In the genomic region with DNA sequence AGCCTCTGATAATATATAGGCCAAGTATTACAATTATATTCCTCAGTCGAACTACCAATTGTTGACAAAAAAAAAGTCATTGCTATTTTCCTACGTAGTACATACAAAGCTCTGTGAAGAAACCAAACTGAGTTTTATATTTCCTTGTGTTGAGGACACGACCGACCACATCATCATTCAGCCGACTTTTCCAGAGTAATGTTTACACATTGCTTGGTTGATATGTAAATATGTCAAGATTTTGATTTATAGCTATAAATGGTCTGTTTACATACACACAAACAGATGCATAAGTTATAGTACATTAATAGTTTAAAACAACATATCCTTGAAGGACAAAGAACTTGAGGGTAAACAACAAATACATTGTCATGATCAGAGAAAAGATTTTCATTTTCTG, we compare ENCODE assay signal across 28 cellular contexts.
"Had no signal": no experiment of that assay in that cellular context is flagged by ENCODE, and none has a peak within 500 bp of the region (broad histone marks: within the 10 kb centered on the region; RNA-seq: fewer than 3 reads in every experiment).

No MANE protein-coding gene starts in this region.

- H3K4me3 ChIP-seq: esophagus squamous epithelium, gastroesophageal sphincter, stomach, thyroid gland, upper lobe of right lung had no signal

- H3K9me3 Mint-ChIP-seq: activated CD4-positive, alpha-beta memory T cell treated with anti-CD3 and anti-CD28 coated beads, Interleukin-2, amount 10 ng/mL, durations not matched to agents 7 days and 5 days; activated CD4-positive, alpha-beta T cell treated with anti-CD3 and anti-CD28 coated beads, Interleukin-2, amount 10 ng/mL, durations not matched to agents 7 days and 5 days; activated naive CD4-positive, alpha-beta T cell treated with anti-CD3 and anti-CD28 coated beads, Interleukin-2, amount 10 ng/mL, durations not matched to agents 7 days and 5 days; activated T-cell treated with anti-CD3 and anti-CD28 coated beads, Interleukin-2, amount 50 U/mL, for 24 hours; immature natural killer cell; naive thymus-derived CD8-positive, alpha-beta T cell; stimulated activated naive B cell treated with anti-CD40 and anti-IgM and Interleukin-4, amounts not matched to agents 10 μg/mL and 1 μg/mL and 100 μg/mL, for 72 hours; WTC11 had no signal

- H3K27me3 ChIP-seq: brain microvascular endothelial cell, esophagus squamous epithelium, gastroesophageal sphincter, stomach, thyroid gland, upper lobe of right lung had no signal

- H3K4me1 Mint-ChIP-seq: activated CD4-positive, alpha-beta memory T cell treated with anti-CD3 and anti-CD28 coated beads, Interleukin-2, amount 10 ng/mL, durations not matched to agents 7 days and 5 days; activated CD4-positive, alpha-beta T cell treated with anti-CD3 and anti-CD28 coated beads, Interleukin-2, amount 10 ng/mL, durations not matched to agents 7 days and 5 days; activated naive CD4-positive, alpha-beta T cell treated with anti-CD3 and anti-CD28 coated beads, Interleukin-2, amount 10 ng/mL, durations not matched to agents 7 days and 5 days; activated naive CD8-positive, alpha-beta T cell treated with anti-CD3 and anti-CD28 coated beads, Interleukin-2, amount 10 ng/mL, durations not matched to agents 7 days and 5 days; immature natural killer cell; naive thymus-derived CD8-positive, alpha-beta T cell; stimulated activated naive B cell treated with anti-CD40 and anti-IgM and Interleukin-4, amounts not matched to agents 10 μg/mL and 1 μg/mL and 100 μg/mL, for 72 hours; WTC11 had no signal

- H3K4me1 ChIP-seq: esophagus squamous epithelium, gastroesophageal sphincter, thyroid gland, upper lobe of right lung had no signal

- FAIRE-seq: astrocyte, kidney had no signal

- H3K36me3 Mint-ChIP-seq: activated naive CD4-positive, alpha-beta T cell treated with anti-CD3 and anti-CD28 coated beads, Interleukin-2, amount 10 ng/mL, durations not matched to agents 7 days and 5 days; stimulated activated naive B cell treated with anti-CD40 and anti-IgM and Interleukin-4, amounts not matched to agents 10 μg/mL and 1 μg/mL and 100 μg/mL, for 72 hours; WTC11 had no signal

- H3K27ac ChIP-seq: brain microvascular endothelial cell, esophagus squamous epithelium, gastroesophageal sphincter, stomach, thyroid gland, upper lobe of right lung had no signal

- DNase-seq: activated CD4-positive, alpha-beta memory T cell treated with anti-CD3 and anti-CD28 coated beads, Interleukin-2, amount 10 ng/mL, durations not matched to agents 7 days and 5 days; activated CD4-positive, alpha-beta T cell treated with anti-CD3 and anti-CD28 coated beads for 1 hour; activated CD4-positive, alpha-beta T cell treated with anti-CD3 and anti-CD28 coated beads, Interleukin-2, amount 10 ng/mL, durations not matched to agents 7 days and 5 days; activated CD8-positive, alpha-beta memory T cell treated with anti-CD3 and anti-CD28 coated beads, Interleukin-2, amount 50 U/mL, for 48 hours; activated gamma-delta T cell; activated naive CD4-positive, alpha-beta T cell treated with anti-CD3 and anti-CD28 coated beads, Interleukin-2, amount 10 ng/mL, durations not matched to agents 7 days and 5 days; activated naive CD8-positive, alpha-beta T cell treated with anti-CD3 and anti-CD28 coated beads, Interleukin-2, amount 10 ng/mL, durations not matched to agents 7 days and 5 days; activated T-cell treated with anti-CD3 and anti-CD28 coated beads, Interleukin-2, amount 50 U/mL, for 24 hours; amniotic stem cell; brain microvascular endothelial cell; esophagus squamous epithelium; hypothalamus; immature natural killer cell; kidney; left colon; naive thymus-derived CD8-positive, alpha-beta T cell; posterior cingulate gyrus; right cardiac atrium; stimulated activated CD4-positive, alpha-beta T cell treated with anti-CD3 and anti-CD28 coated beads, Interleukin-15, amount 100 ng/mL, for 24 hours; stimulated activated CD4-positive, alpha-beta T cell treated with anti-CD3 and anti-CD28 coated beads, Interleukin-2, amount 100 ng/mL, for 24 hours; stimulated activated naive B cell treated with anti-CD40 and anti-IgM and Interleukin-4, amounts not matched to agents 10 μg/mL and 1 μg/mL and 100 μg/mL, for 72 hours; stomach; T-helper 2 cell; thyroid gland; upper lobe of right lung had no signal

- H3K27ac Mint-ChIP-seq: activated CD4-positive, alpha-beta memory T cell treated with anti-CD3 and anti-CD28 coated beads, Interleukin-2, amount 10 ng/mL, durations not matched to agents 7 days and 5 days; activated CD4-positive, alpha-beta T cell treated with anti-CD3 and anti-CD28 coated beads, Interleukin-2, amount 10 ng/mL, durations not matched to agents 7 days and 5 days; activated naive CD4-positive, alpha-beta T cell treated with anti-CD3 and anti-CD28 coated beads, Interleukin-2, amount 10 ng/mL, durations not matched to agents 7 days and 5 days; activated naive CD8-positive, alpha-beta T cell treated with anti-CD3 and anti-CD28 coated beads, Interleukin-2, amount 10 ng/mL, durations not matched to agents 7 days and 5 days; activated T-cell treated with anti-CD3 and anti-CD28 coated beads, Interleukin-2, amount 50 U/mL, for 24 hours; immature natural killer cell; naive thymus-derived CD8-positive, alpha-beta T cell; stimulated activated naive B cell treated with anti-CD40 and anti-IgM and Interleukin-4, amounts not matched to agents 10 μg/mL and 1 μg/mL and 100 μg/mL, for 72 hours; WTC11 had no signal

- H3K27me3 Mint-ChIP-seq: activated CD4-positive, alpha-beta memory T cell treated with anti-CD3 and anti-CD28 coated beads, Interleukin-2, amount 10 ng/mL, durations not matched to agents 7 days and 5 days; activated CD4-positive, alpha-beta T cell treated with anti-CD3 and anti-CD28 coated beads, Interleukin-2, amount 10 ng/mL, durations not matched to agents 7 days and 5 days; activated naive CD4-positive, alpha-beta T cell treated with anti-CD3 and anti-CD28 coated beads, Interleukin-2, amount 10 ng/mL, durations not matched to agents 7 days and 5 days; activated naive CD8-positive, alpha-beta T cell treated with anti-CD3 and anti-CD28 coated beads, Interleukin-2, amount 10 ng/mL, durations not matched to agents 7 days and 5 days; activated T-cell treated with anti-CD3 and anti-CD28 coated beads, Interleukin-2, amount 50 U/mL, for 24 hours; naive thymus-derived CD8-positive, alpha-beta T cell; stimulated activated naive B cell treated with anti-CD40 and anti-IgM and Interleukin-4, amounts not matched to agents 10 μg/mL and 1 μg/mL and 100 μg/mL, for 72 hours had no signal

- H3K36me3 ChIP-seq: brain microvascular endothelial cell, esophagus squamous epithelium, gastroesophageal sphincter, stomach, thyroid gland, upper lobe of right lung had no signal

- H3K9me3 ChIP-seq: esophagus squamous epithelium, gastroesophageal sphincter, stomach, thyroid gland, upper lobe of right lung had no signal

- ATAC-seq: gastroesophageal sphincter; naive thymus-derived CD8-positive, alpha-beta T cell; right cardiac atrium; stimulated activated naive B cell treated with anti-CD40 and anti-IgM and Interleukin-4, amounts not matched to agents 10 μg/mL and 1 μg/mL and 100 μg/mL, for 72 hours; upper lobe of right lung; WTC11 had no signal

- H3K4me3 Mint-ChIP-seq: activated CD4-positive, alpha-beta memory T cell treated with anti-CD3 and anti-CD28 coated beads, Interleukin-2, amount 10 ng/mL, durations not matched to agents 7 days and 5 days; activated CD4-positive, alpha-beta T cell treated with anti-CD3 and anti-CD28 coated beads, Interleukin-2, amount 10 ng/mL, durations not matched to agents 7 days and 5 days; activated naive CD4-positive, alpha-beta T cell treated with anti-CD3 and anti-CD28 coated beads, Interleukin-2, amount 10 ng/mL, durations not matched to agents 7 days and 5 days; activated naive CD8-positive, alpha-beta T cell treated with anti-CD3 and anti-CD28 coated beads, Interleukin-2, amount 10 ng/mL, durations not matched to agents 7 days and 5 days; activated T-cell treated with anti-CD3 and anti-CD28 coated beads, Interleukin-2, amount 50 U/mL, for 24 hours; immature natural killer cell; naive thymus-derived CD8-positive, alpha-beta T cell; stimulated activated naive B cell treated with anti-CD40 and anti-IgM and Interleukin-4, amounts not matched to agents 10 μg/mL and 1 μg/mL and 100 μg/mL, for 72 hours; WTC11 had no signal
